ENCODE assay signal across 16 cellular contexts in the genomic region with DNA sequence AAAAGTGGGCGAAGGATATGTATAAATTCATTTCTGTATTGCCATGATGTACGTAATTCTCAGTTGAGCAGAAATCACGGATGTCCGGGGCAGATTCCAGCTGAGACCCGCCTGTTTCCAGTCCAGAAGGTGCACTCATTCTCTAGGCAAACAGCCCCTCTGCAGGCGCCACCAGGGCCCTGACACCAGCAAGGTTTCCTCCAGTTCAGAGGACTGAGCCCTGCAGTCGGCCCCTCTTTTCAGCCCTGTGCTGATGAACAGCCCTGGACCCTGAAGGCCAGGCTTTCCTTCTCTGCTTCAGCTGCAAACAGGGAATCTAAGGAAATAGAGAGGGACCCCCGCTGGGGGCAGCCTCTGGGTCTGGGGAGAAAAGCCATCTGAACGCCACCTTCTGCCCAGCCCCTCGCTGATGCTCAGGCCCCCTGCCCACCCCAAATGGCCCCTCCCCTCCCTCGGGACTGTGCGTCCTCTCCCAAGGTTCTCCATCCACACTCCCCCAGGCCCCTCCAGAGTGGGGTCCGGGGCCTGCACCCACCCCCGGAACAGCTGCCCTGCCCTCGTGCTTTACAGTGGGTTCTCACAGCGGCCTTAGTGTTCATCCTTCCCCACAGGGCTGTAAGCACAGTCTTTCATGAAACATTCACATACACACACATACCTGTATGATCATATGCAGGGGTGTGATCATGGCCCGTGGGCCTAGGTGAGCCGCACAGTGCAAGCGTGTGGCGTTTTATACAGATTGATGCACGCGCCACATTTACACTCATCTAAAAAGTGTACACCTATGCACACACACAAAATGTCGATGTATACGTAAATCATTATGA. TPM values are rescaled to one million over a fixed set of nuclear protein-coding genes. Genes with fewer than 3 reads are reported as not detected.
DNase-seq lines count a peak whose midpoint lies in the region; ATAC-seq and TF ChIP-seq lines count a peak whose summit lies in the region.
"Had no signal": no experiment of that assay in that cellular context is flagged by ENCODE, and none has a peak within 500 bp of the region (broad histone marks: within the 10 kb centered on the region; RNA-seq: fewer than 3 reads in every experiment).

No MANE protein-coding gene starts in this region.

- no peaks in the 10 kb centered on the region for H3K79me2 ChIP-seq in GM23338 (replicated peaks; ENCODE audit: insufficient read depth)

- peaks cover 32% of the 10 kb centered on the region for H3K36me3 Mint-ChIP-seq in GM23338 (ENCODE audit: low read depth)

- H2AFZ ChIP-seq in GM23338 = no peak overlapping the region

- H3K27ac ChIP-seq in GM23338 (ENCODE audit: low read depth) = no peak overlapping the region

- H3K36me3 ChIP-seq in H7 (replicated peaks; ENCODE audit: control insufficient read depth, insufficient read depth, low read length) (peaks cover 4% of the 10 kb centered on the region), GM23338 (ENCODE audit: insufficient read depth) (no peaks in the 10 kb centered on the region)

- H3K4me2 ChIP-seq in GM23338 = no peak overlapping the region

- H4K20me1 ChIP-seq in GM23338 (replicated peaks; ENCODE audit: insufficient read depth) = no peaks in the 10 kb centered on the region

- no peaks in the 10 kb centered on the region for H3K9me2 ChIP-seq in GM23338 (ENCODE audit: insufficient read depth)

- H3K4me1 Mint-ChIP-seq in GM23338 = no peaks in the 10 kb centered on the region
- H3K4me1 Mint-ChIP-seq: CD14-positive monocyte had no signal

- no peak overlapping the region for H3K27ac Mint-ChIP-seq in GM23338
- H3K27ac Mint-ChIP-seq: CD14-positive monocyte had no signal

- 0 out of 3 replicates have a peak, but pooled peaks cover 3% of the 10 kb centered on the region for H3K9me3 Mint-ChIP-seq in GM23338
- H3K9me3 Mint-ChIP-seq: CD14-positive monocyte had no signal

- ATAC-seq in sciatic nerve (no peak), GM23338 (no peak), GM18519 (IDR thresholded peaks at IDR 0.05; ENCODE audit: low FRiP score, unreplicated experiment) (no peak), HG03135 (IDR thresholded peaks at IDR 0.05; ENCODE audit: unreplicated experiment) (no peak)
- ATAC-seq: HCT116 had no signal

- H3K4me3 ChIP-seq in H7 (ENCODE audit: insufficient read depth, low read depth, low read length) (no peak overlapping the region), GM23338 (no peak overlapping the region)

- no peak for TF ChIP-seq CTCF in GM23338 (conservative IDR thresholded peaks at IDR 0.05; ENCODE audit: low read depth in 2 of 2)

- H3K27me3 Mint-ChIP-seq in GM23338 (ENCODE audit: insufficient read depth, low read depth, poor library complexity) = peaks cover 2% of the 10 kb centered on the region

- H3F3A ChIP-seq in GM23338 (replicated peaks; ENCODE audit: low read depth) = no peaks in the 10 kb centered on the region

- DNase-seq in activated CD8-positive, alpha-beta memory T cell treated with anti-CD3 and anti-CD28 coated beads, Interleukin-2, amount 50 U/mL, for 48 hours = peak; percentile 26
- no peak for DNase-seq in activated CD8-positive, alpha-beta memory T cell treated with anti-CD3 and anti-CD28 coated beads, Interleukin-2, amount 50 U/mL, for 4 hours
- DNase-seq in H7 (peak; percentile 59), islet precursor cell (peak; percentile 41), sciatic nerve (ENCODE audit: low spot score) (peak; percentile 41), GM23338 (ENCODE audit: low spot score) (no peak)
- DNase-seq: COR-L47, DMS53, NCI-H1417, NCI-H2081, NCI-H510A treated with DMSO at 0.1 percent for 48 hours had no signal

- intact Hi-C loops in sciatic nerve (cut with DNase I) = no loop called here

- H3K27me3 ChIP-seq in H7 (ENCODE audit: control insufficient read depth, insufficient read depth, low read length) = no peaks in the 10 kb centered on the region
- no peaks in the 10 kb centered on the region for H3K27me3 ChIP-seq in GM23338 (ENCODE audit: insufficient read depth)

- no peak overlapping the region for H3K4me3 Mint-ChIP-seq in GM23338
- H3K4me3 Mint-ChIP-seq: CD14-positive monocyte had no signal

- H3K4me1 ChIP-seq in GM23338 (ENCODE audit: insufficient read depth) = no peaks in the 10 kb centered on the region

TF ChIP-seq in GM23338, 12 proteins besides CTCF, POLR2A, EP300 and RAD21:
- TF ChIP-seq NANOG (IDR thresholded peaks at IDR 0.05; ENCODE audit: borderline replicate concordance) (no peak), CREB1 (CRISPR knock-in tag; IDR thresholded peaks at IDR 0.05; ENCODE audit: low read depth) (no peak), EZH2 (IDR thresholded peaks at IDR 0.05; ENCODE audit: low read depth, unreplicated experiment) (no peak)
- TF ChIP-seq, protein P1, sequence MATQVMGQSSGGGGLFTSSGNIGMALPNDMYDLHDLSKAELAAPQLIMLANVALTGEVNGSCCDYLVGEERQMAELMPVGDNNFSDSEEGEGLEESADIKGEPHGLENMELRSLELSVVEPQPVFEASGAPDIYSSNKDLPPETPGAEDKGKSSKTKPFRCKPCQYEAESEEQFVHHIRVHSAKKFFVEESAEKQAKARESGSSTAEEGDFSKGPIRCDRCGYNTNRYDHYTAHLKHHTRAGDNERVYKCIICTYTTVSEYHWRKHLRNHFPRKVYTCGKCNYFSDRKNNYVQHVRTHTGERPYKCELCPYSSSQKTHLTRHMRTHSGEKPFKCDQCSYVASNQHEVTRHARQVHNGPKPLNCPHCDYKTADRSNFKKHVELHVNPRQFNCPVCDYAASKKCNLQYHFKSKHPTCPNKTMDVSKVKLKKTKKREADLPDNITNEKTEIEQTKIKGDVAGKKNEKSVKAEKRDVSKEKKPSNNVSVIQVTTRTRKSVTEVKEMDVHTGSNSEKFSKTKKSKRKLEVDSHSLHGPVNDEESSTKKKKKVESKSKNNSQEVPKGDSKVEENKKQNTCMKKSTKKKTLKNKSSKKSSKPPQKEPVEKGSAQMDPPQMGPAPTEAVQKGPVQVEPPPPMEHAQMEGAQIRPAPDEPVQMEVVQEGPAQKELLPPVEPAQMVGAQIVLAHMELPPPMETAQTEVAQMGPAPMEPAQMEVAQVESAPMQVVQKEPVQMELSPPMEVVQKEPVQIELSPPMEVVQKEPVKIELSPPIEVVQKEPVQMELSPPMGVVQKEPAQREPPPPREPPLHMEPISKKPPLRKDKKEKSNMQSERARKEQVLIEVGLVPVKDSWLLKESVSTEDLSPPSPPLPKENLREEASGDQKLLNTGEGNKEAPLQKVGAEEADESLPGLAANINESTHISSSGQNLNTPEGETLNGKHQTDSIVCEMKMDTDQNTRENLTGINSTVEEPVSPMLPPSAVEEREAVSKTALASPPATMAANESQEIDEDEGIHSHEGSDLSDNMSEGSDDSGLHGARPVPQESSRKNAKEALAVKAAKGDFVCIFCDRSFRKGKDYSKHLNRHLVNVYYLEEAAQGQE (IDR thresholded peaks at IDR 0.05; ENCODE audit: unreplicated experiment) = no peak
TF ChIP-seq in GM23338: peak in this region for 0.

RNA-seq across cellular contexts. Expression of a gene that starts 12.1 kb away (rescaled TPM):
- 187 and 204 TPM in 2 replicates for total RNA-seq in H7 (2014; rRNA removed; shearing (Covaris generic))
- 124 TPM for total RNA-seq in sciatic nerve
- 91.7 and 160 TPM in 2 replicates for total RNA-seq in GM23338 (2014; rRNA removed; shearing (Covaris generic))
- 629 and 651 TPM in 2 replicates for polyA plus RNA-seq in GM23338 (2016; fragmentation: Nextera tagmentation; extraction: Ambion mirVana)

RNA-seq across cellular contexts. Expression of a gene that starts 16.4 kb away (rescaled TPM):
- total RNA-seq in H7 (2014; rRNA removed; shearing (Covaris generic)) = not detected in 2 replicates
- total RNA-seq in sciatic nerve = not detected
- total RNA-seq in GM23338 (2014; rRNA removed; shearing (Covaris generic)) = not detected in 2 replicates
- 0.40 TPM in 1 of 2 replicates, not detected in the other for polyA plus RNA-seq in GM23338 (2016; fragmentation: Nextera tagmentation; extraction: Ambion mirVana)
- total RNA-seq: HT1080 had no signal
- polyA plus RNA-seq: CD14-positive monocyte had no signal

Comparison
In these comparisons a context has a peak if more than half of its experiments do, and no peak if none do; other contexts are left out.
1. DNase-seq: peak in activated CD8-positive, alpha-beta memory T cell treated with anti-CD3 and anti-CD28 coated beads, Interleukin-2, amount 50 U/mL, for 48 hours (single experiment), H7 (single experiment), islet precursor cell (single experiment) and sciatic nerve (single experiment); none in activated CD8-positive, alpha-beta memory T cell treated with anti-CD3 and anti-CD28 coated beads, Interleukin-2, amount 50 U/mL, for 4 hours (single experiment) and GM23338 (single experiment).